In genomic region chr11:64924910-64925284, GRCh38 we compare ENCODE assay signal across 1 cellular context.
TF ChIP-seq lines count a peak whose summit lies in the region.

No MANE protein-coding gene starts in this region.

TF ChIP-seq in HepG2, 621 proteins besides CTCF, POLR2A, EP300 and RAD21:
- TF ChIP-seq ZNF512 (CRISPR knock-in tag; IDR thresholded peaks at IDR 0.05) (no peak), ZNF616 (CRISPR knock-in tag; IDR thresholded peaks at IDR 0.05; ENCODE audit: low read depth) (no peak), MTA3 (CRISPR knock-in tag; IDR thresholded peaks at IDR 0.05) (no peak), HOXA5 (CRISPR knock-in tag; IDR thresholded peaks at IDR 0.05) (no peak), RBM22 (optimal IDR thresholded peaks at IDR 0.05; ENCODE audit: low read length) (no peak), ZNF737 (CRISPR knock-in tag; IDR thresholded peaks at IDR 0.05; ENCODE audit: borderline replicate concordance) (no peak), HNRNPLL (IDR thresholded peaks at IDR 0.05; ENCODE audit: low read depth, low read length, poor library complexity, severe bottlenecking) (peak; percentile 42), GMEB1 (CRISPR knock-in tag; IDR thresholded peaks at IDR 0.05; ENCODE audit: borderline replicate concordance) (no peak), ATF7-NPFF (CRISPR knock-in tag; IDR thresholded peaks at IDR 0.05; ENCODE audit: low read depth) (0 out of 2 replicates have a peak, but pooled peaks have one; percentile 42)
- TF ChIP-seq, protein P1, sequence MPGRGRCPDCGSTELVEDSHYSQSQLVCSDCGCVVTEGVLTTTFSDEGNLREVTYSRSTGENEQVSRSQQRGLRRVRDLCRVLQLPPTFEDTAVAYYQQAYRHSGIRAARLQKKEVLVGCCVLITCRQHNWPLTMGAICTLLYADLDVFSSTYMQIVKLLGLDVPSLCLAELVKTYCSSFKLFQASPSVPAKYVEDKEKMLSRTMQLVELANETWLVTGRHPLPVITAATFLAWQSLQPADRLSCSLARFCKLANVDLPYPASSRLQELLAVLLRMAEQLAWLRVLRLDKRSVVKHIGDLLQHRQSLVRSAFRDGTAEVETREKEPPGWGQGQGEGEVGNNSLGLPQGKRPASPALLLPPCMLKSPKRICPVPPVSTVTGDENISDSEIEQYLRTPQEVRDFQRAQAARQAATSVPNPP (CRISPR knock-in tag; IDR thresholded peaks at IDR 0.05) = no peak
- TF ChIP-seq, protein P2, sequence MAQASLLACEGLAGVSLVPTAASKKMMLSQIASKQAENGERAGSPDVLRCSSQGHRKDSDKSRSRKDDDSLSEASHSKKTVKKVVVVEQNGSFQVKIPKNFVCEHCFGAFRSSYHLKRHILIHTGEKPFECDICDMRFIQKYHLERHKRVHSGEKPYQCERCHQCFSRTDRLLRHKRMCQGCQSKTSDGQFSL (CRISPR knock-in tag; IDR thresholded peaks at IDR 0.05) = no peak
